Comparison of ENCODE assay signal across 26 cellular contexts in genomic region chrX:24253469-24253868, GRCh38.
DNase-seq lines count a peak whose midpoint lies in the region; ATAC-seq and TF ChIP-seq lines count a peak whose summit lies in the region.
"Had no signal": no experiment of that assay in that cellular context is flagged by ENCODE, and none has a peak within 500 bp of the region (broad histone marks: within the 10 kb centered on the region; RNA-seq: fewer than 3 reads in every experiment).

No MANE protein-coding gene starts in this region.

- H3K36me3 ChIP-seq in Karpas-422 (ENCODE audit: insufficient read depth, low read length) = no peaks in the 10 kb centered on the region
- no peaks in the 10 kb centered on the region for H3K36me3 ChIP-seq in upper lobe of right lung
- H3K36me3 ChIP-seq: esophagus muscularis mucosa, heart right ventricle, neural progenitor cell, right atrium auricular region, transverse colon had no signal

- no peak overlapping the region for H3K27ac Mint-ChIP-seq in activated CD8-positive, alpha-beta T cell treated with anti-CD3 and anti-CD28 coated beads, Interleukin-2, amount 10 ng/mL, durations not matched to agents 7 days and 5 days
- H3K27ac Mint-ChIP-seq: CD8-positive, alpha-beta T cell; neural progenitor cell had no signal

- H2AFZ ChIP-seq in Karpas-422 (ENCODE audit: low read length) = no peak overlapping the region
- H2AFZ ChIP-seq: neural progenitor cell, parathyroid adenoma had no signal

- no peak overlapping the region for H3K9ac ChIP-seq in Karpas-422 (ENCODE audit: low read length)
- H3K9ac ChIP-seq: neural progenitor cell, parathyroid adenoma had no signal

- no peaks in the 10 kb centered on the region for H4K20me1 ChIP-seq in Karpas-422 (ENCODE audit: insufficient read depth, low read depth, low read length)

- peak overlapping the region; percentile 47 for H3K4me2 ChIP-seq in Karpas-422 (ENCODE audit: low read depth, low read length, poor library complexity, severe bottlenecking)
- H3K4me2 ChIP-seq: neural progenitor cell had no signal

- intact Hi-C loops in upper lobe of right lung (cut with DNase I) = no loop called here

- POLR2A ChIA-PET in activated CD8-positive, alpha-beta T cell treated with anti-CD3 and anti-CD28 coated beads, Interleukin-2, amount 10 ng/mL, durations not matched to agents 7 days and 5 days (lab: Charles Lee) = no interaction called here

- peaks cover 12% of the 10 kb centered on the region for H3K4me1 ChIP-seq in Karpas-422 (ENCODE audit: low read length)
- no peaks in the 10 kb centered on the region for H3K4me1 ChIP-seq in upper lobe of right lung
- H3K4me1 ChIP-seq: esophagus muscularis mucosa, heart right ventricle, parathyroid adenoma, right atrium auricular region, transverse colon had no signal

- no peak overlapping the region for H3K4me3 ChIP-seq in Karpas-422 (ENCODE audit: low read length)
- no peak overlapping the region for H3K4me3 ChIP-seq in upper lobe of right lung
- H3K4me3 ChIP-seq: esophagus muscularis mucosa, heart right ventricle, neural progenitor cell, right atrium auricular region, transverse colon had no signal

- no peak overlapping the region for H3K4me3 Mint-ChIP-seq in activated CD8-positive, alpha-beta T cell treated with anti-CD3 and anti-CD28 coated beads, Interleukin-2, amount 10 ng/mL, durations not matched to agents 7 days and 5 days
- H3K4me3 Mint-ChIP-seq: CD8-positive, alpha-beta T cell; neural progenitor cell had no signal

- H3K27me3 ChIP-seq in Karpas-422 (ENCODE audit: low read length) (no peaks in the 10 kb centered on the region), upper lobe of right lung (no peaks in the 10 kb centered on the region)
- H3K27me3 ChIP-seq: esophagus muscularis mucosa, neural progenitor cell, transverse colon had no signal

- no peaks in the 10 kb centered on the region for H3K9me3 ChIP-seq in Karpas-422 (ENCODE audit: low read length)
- no peaks in the 10 kb centered on the region for H3K9me3 ChIP-seq in upper lobe of right lung
- H3K9me3 ChIP-seq: esophagus muscularis mucosa, right atrium auricular region, transverse colon had no signal

- no peaks in the 10 kb centered on the region for H3K79me2 ChIP-seq in Karpas-422 (ENCODE audit: low read length)
- H3K79me2 ChIP-seq: parathyroid adenoma had no signal

- DNase-seq in Karpas-422 (no peak), NCI-H524 treated with DMSO at 0.1 percent for 48 hours (lab: John Stamatoyannopoulos, UW) (no peak), upper lobe of right lung (no peak)
- DNase-seq in activated CD8-positive, alpha-beta T cell treated with anti-CD3 and anti-CD28 coated beads, Interleukin-2, amount 10 ng/mL, durations not matched to agents 7 days and 5 days = no peak
- DNase-seq: activated CD4-positive, alpha-beta T cell treated with anti-CD3 and anti-CD28 coated beads for 48 hours; activated gamma-delta T cell treated with Interleukin-2 at 50 U/mL for 16 hours; activated T-cell treated with anti-CD3 and anti-CD28 coated beads, Interleukin-2, amount 50 U/mL, for 1 hour; caudate nucleus; CD8-positive, alpha-beta T cell; cortex of kidney; foreskin melanocyte; heart right ventricle; OCI-M1; stimulated activated CD4-positive, alpha-beta T cell treated with anti-CD3 and anti-CD28 coated beads, Interleukin-2, amount 100 ng/mL, for 24 hours; T-helper 9 cell; transverse colon had no signal

- no peaks in the 10 kb centered on the region for H3K36me3 Mint-ChIP-seq in activated CD8-positive, alpha-beta T cell treated with anti-CD3 and anti-CD28 coated beads, Interleukin-2, amount 10 ng/mL, durations not matched to agents 7 days and 5 days (ENCODE audit: low read depth)
- H3K36me3 Mint-ChIP-seq: CD8-positive, alpha-beta T cell; neural progenitor cell had no signal

- no peak for TF ChIP-seq CTCF in upper lobe of right lung (IDR thresholded peaks at IDR 0.05)

- peak; percentile 73 for ATAC-seq in GM18498 (IDR thresholded peaks at IDR 0.05; ENCODE audit: unreplicated experiment)
- ATAC-seq in GM19324 (IDR thresholded peaks at IDR 0.05; ENCODE audit: low FRiP score, unreplicated experiment) = peak; percentile 86
- peak; percentile 57 for ATAC-seq in HG02763 (IDR thresholded peaks at IDR 0.05; ENCODE audit: unreplicated experiment)
- ATAC-seq in activated CD8-positive, alpha-beta T cell treated with anti-CD3 and anti-CD28 coated beads, Interleukin-2, amount 10 ng/mL, durations not matched to agents 7 days and 5 days = no peak
- ATAC-seq in GM18868 (IDR thresholded peaks at IDR 0.05; ENCODE audit: unreplicated experiment) = no peak
- ATAC-seq in upper lobe of right lung = no peak
- ATAC-seq: CD8-positive, alpha-beta T cell; heart right ventricle; SK-N-SH treated with all-trans-retinoic acid at 6 μM for 48 hours had no signal

- no peaks in the 10 kb centered on the region for H3K4me1 Mint-ChIP-seq in activated CD8-positive, alpha-beta T cell treated with anti-CD3 and anti-CD28 coated beads, Interleukin-2, amount 10 ng/mL, durations not matched to agents 7 days and 5 days (ENCODE audit: low read depth)
- H3K4me1 Mint-ChIP-seq: neural progenitor cell had no signal

- H3K27me3 Mint-ChIP-seq in activated CD8-positive, alpha-beta T cell treated with anti-CD3 and anti-CD28 coated beads, Interleukin-2, amount 10 ng/mL, durations not matched to agents 7 days and 5 days (ENCODE audit: low read depth) = peaks cover 3% of the 10 kb centered on the region

- H3K27ac ChIP-seq in Karpas-422 (ENCODE audit: low read length) (no peak overlapping the region), upper lobe of right lung (no peak overlapping the region)
- H3K27ac ChIP-seq: esophagus muscularis mucosa, heart right ventricle, neural progenitor cell, parathyroid adenoma, right atrium auricular region, VCaP had no signal

- CTCF ChIA-PET in activated CD8-positive, alpha-beta T cell treated with anti-CD3 and anti-CD28 coated beads, Interleukin-2, amount 10 ng/mL, durations not matched to agents 7 days and 5 days (lab: Charles Lee) = no interaction called here

- no peaks in the 10 kb centered on the region for H3K9me3 Mint-ChIP-seq in activated CD8-positive, alpha-beta T cell treated with anti-CD3 and anti-CD28 coated beads, Interleukin-2, amount 10 ng/mL, durations not matched to agents 7 days and 5 days (ENCODE audit: insufficient read depth)
- H3K9me3 Mint-ChIP-seq: CD8-positive, alpha-beta T cell; neural progenitor cell had no signal

- no peaks in the 10 kb centered on the region for H3K9me2 ChIP-seq in Karpas-422 (replicated peaks; ENCODE audit: insufficient read depth, low read length)

Comparison
In these comparisons a context has a peak if more than half of its experiments do, and no peak if none do; other contexts are left out.
1. ATAC-seq: peak in GM18498 (single experiment), GM19324 (single experiment) and HG02763 (single experiment); none in activated CD8-positive, alpha-beta T cell treated with anti-CD3 and anti-CD28 coated beads, Interleukin-2, amount 10 ng/mL, durations not matched to agents 7 days and 5 days (single experiment), GM18868 (single experiment) and upper lobe of right lung (single experiment).